Comparison of ENCODE assay signal across 8 cellular contexts in genomic region chr10:42553064-42553407, GRCh38.
DNase-seq lines count a peak whose midpoint lies in the region; ATAC-seq and TF ChIP-seq lines count a peak whose summit lies in the region.

No MANE protein-coding gene starts in this region.

- DNase-seq in activated CD4-positive, alpha-beta T cell treated with anti-CD3 and anti-CD28 coated beads, Interleukin-2, amount 10 ng/mL, durations not matched to agents 7 days and 5 days = no peak
- DNase-seq in activated CD4-positive, alpha-beta T cell treated with anti-CD3 and anti-CD28 coated beads, Interleukin-2, amount 50 U/mL, for 4 hours = no peak
- DNase-seq in immature natural killer cell (no peak), suprapubic skin (ENCODE audit: low spot score in 2 of 2) (no peak), erythroblast (lab: John Stamatoyannopoulos, UW) (no peak), medulla oblongata (ENCODE audit: extremely low spot score) (no peak)

- H3K4me1 ChIP-seq in suprapubic skin = peaks cover 24% of the 10 kb centered on the region

- peak overlapping the region; percentile 88 for H3K4me3 ChIP-seq in suprapubic skin

- peaks cover 35% of the 10 kb centered on the region for H3K36me3 Mint-ChIP-seq in activated CD4-positive, alpha-beta T cell treated with anti-CD3 and anti-CD28 coated beads, Interleukin-2, amount 10 ng/mL, durations not matched to agents 7 days and 5 days (ENCODE audit: low read depth)
- peaks cover 11% of the 10 kb centered on the region for H3K36me3 Mint-ChIP-seq in activated naive CD8-positive, alpha-beta T cell
- peaks cover 0 to 14% (median 13%) of the 10 kb centered on the region in 3 donors for H3K36me3 Mint-ChIP-seq in immature natural killer cell

- H3K27me3 Mint-ChIP-seq in activated CD4-positive, alpha-beta T cell treated with anti-CD3 and anti-CD28 coated beads, Interleukin-2, amount 10 ng/mL, durations not matched to agents 7 days and 5 days = no peaks in the 10 kb centered on the region
- peaks cover 2% of the 10 kb centered on the region for H3K27me3 Mint-ChIP-seq in activated naive CD8-positive, alpha-beta T cell
- peaks cover 7 to 11% (median 10%) of the 10 kb centered on the region in 3 donors for H3K27me3 Mint-ChIP-seq in immature natural killer cell (ENCODE audit: low read depth in 3 of 3)

- H3K36me3 ChIP-seq in suprapubic skin = no peaks in the 10 kb centered on the region

- H3K27ac ChIP-seq in suprapubic skin = no peak overlapping the region

- H3K27ac Mint-ChIP-seq in activated CD4-positive, alpha-beta T cell treated with anti-CD3 and anti-CD28 coated beads, Interleukin-2, amount 10 ng/mL, durations not matched to agents 7 days and 5 days = peak overlapping the region; percentile 97
- peak overlapping the region; percentile 93 for H3K27ac Mint-ChIP-seq in activated naive CD8-positive, alpha-beta T cell
- peak overlapping the region; percentile 90 to 98 (median 96) for H3K27ac Mint-ChIP-seq in immature natural killer cell

- ATAC-seq in HG03095 (IDR thresholded peaks at IDR 0.05; ENCODE audit: unreplicated experiment) = peak; percentile 35

- no peak for TF ChIP-seq POLR2A in suprapubic skin (IDR thresholded peaks at IDR 0.05)
- TF ChIP-seq POLR2A in erythroblast (IDR thresholded peaks at IDR 0.05; ENCODE audit: low read length) = no peak

- POLR2A ChIA-PET in activated CD4-positive, alpha-beta T cell treated with anti-CD3 and anti-CD28 coated beads, Interleukin-2, amount 10 ng/mL, durations not matched to agents 7 days and 5 days (lab: Charles Lee) = no interaction called here

- peaks cover 4% of the 10 kb centered on the region for H3K9me3 Mint-ChIP-seq in activated CD4-positive, alpha-beta T cell treated with anti-CD3 and anti-CD28 coated beads, Interleukin-2, amount 10 ng/mL, durations not matched to agents 7 days and 5 days
- H3K9me3 Mint-ChIP-seq in activated naive CD8-positive, alpha-beta T cell (ENCODE audit: low read depth) = peaks cover 5% of the 10 kb centered on the region
- no peaks in the 10 kb centered on the region for H3K9me3 Mint-ChIP-seq in immature natural killer cell

- H3K4me1 Mint-ChIP-seq in activated CD4-positive, alpha-beta T cell treated with anti-CD3 and anti-CD28 coated beads, Interleukin-2, amount 10 ng/mL, durations not matched to agents 7 days and 5 days = peaks cover 36% of the 10 kb centered on the region
- H3K4me1 Mint-ChIP-seq in activated naive CD8-positive, alpha-beta T cell (ENCODE audit: low read depth) = peaks cover 36% of the 10 kb centered on the region
- H3K4me1 Mint-ChIP-seq in immature natural killer cell = peaks cover 39 to 47% of the 10 kb centered on the region in 2 donors

- no peak for TF ChIP-seq EP300 in suprapubic skin (IDR thresholded peaks at IDR 0.05)

- no peaks in the 10 kb centered on the region for H3K27me3 ChIP-seq in suprapubic skin

- CTCF ChIA-PET in activated CD4-positive, alpha-beta T cell treated with anti-CD3 and anti-CD28 coated beads, Interleukin-2, amount 10 ng/mL, durations not matched to agents 7 days and 5 days (lab: Charles Lee) = no interaction called here

- H3K4me3 Mint-ChIP-seq in activated CD4-positive, alpha-beta T cell treated with anti-CD3 and anti-CD28 coated beads, Interleukin-2, amount 10 ng/mL, durations not matched to agents 7 days and 5 days = peak overlapping the region; percentile 98
- peak overlapping the region; percentile 97 for H3K4me3 Mint-ChIP-seq in activated naive CD8-positive, alpha-beta T cell
- peak overlapping the region; percentile 98 to 99 (median 98) for H3K4me3 Mint-ChIP-seq in immature natural killer cell

- WGBS in suprapubic skin = 6% methylated on average over 14 of the region's 14 CpGs

- no peak for TF ChIP-seq CTCF in suprapubic skin (IDR thresholded peaks at IDR 0.05)

- H3K9me3 ChIP-seq in suprapubic skin = no peaks in the 10 kb centered on the region
